In genomic region chr18:67742525-67742924, GRCh38 we compare ENCODE assay signal across 5 cellular contexts.
"Had no signal": no experiment of that assay in that cellular context is flagged by ENCODE, and none has a peak within 500 bp of the region (broad histone marks: within the 10 kb centered on the region; RNA-seq: fewer than 3 reads in every experiment).

No MANE protein-coding gene starts in this region.

- H3K4me3 ChIP-seq: GM23338, HAP-1 had no signal

- H3K4me3 Mint-ChIP-seq: GM23338, HFFc6 had no signal

- H3K4me2 ChIP-seq: GM23338 had no signal

- H2AFZ ChIP-seq: GM23338 had no signal

- H3K4me1 ChIP-seq: HAP-1 had no signal

- H3K27ac Mint-ChIP-seq: GM23338, HFFc6 had no signal

- H3K36me3 ChIP-seq: HAP-1 had no signal

- H3K9me3 ChIP-seq: HAP-1 had no signal

- DNase-seq: HFFc6 had no signal

- H3K4me1 Mint-ChIP-seq: GM23338 had no signal

- ATAC-seq: GM23338, HCT116 had no signal

- H3K27ac ChIP-seq: HL-60 had no signal
